ENCODE assay signal across 21 cellular contexts in the genomic region with DNA sequence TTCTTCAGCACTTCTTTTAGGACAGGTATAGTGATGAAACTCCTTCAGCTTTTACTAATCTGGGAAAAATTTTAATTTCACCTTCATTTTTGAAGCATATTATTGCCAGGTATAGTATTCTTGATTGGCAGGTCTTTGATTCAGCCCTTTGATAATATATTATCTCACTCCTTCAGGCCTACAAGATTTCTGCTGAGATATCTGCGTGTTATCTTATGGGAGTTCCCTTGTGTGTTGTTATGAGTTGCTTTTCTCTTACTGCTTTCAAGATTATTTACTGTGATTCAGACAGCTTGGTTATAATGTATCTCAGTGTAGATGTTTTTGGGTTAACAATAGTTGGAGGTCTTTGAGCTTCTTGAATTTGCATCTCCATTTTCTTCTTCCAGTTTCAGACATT.
A peak's percentile ranks its signal among the peaks of the same experiment; 100 is the strongest.
DNase-seq lines count a peak whose midpoint lies in the region; ATAC-seq and TF ChIP-seq lines count a peak whose summit lies in the region.
"Had no signal": no experiment of that assay in that cellular context is flagged by ENCODE, and none has a peak within 500 bp of the region (broad histone marks: within the 10 kb centered on the region; RNA-seq: fewer than 3 reads in every experiment).

No MANE protein-coding gene starts in this region.

- peaks cover 16 to 52% (median 21%) of the 10 kb centered on the region in 3 experiments for H3K36me3 ChIP-seq in naive thymus-derived CD4-positive, alpha-beta T cell (ENCODE audit: control insufficient read depth in 2 of 3, insufficient read depth in 3 of 3, low read length in 3 of 3)
- H3K36me3 ChIP-seq in colonic mucosa: no peaks in the 10 kb centered on the region

- WGBS in H9 (ENCODE audit: extremely low coverage, insufficient read length, low lambda C conversion rate): no CpG with 5 or more reads among the region's 1 CpG

- no peak overlapping the region for H2AFZ ChIP-seq in H9 (ENCODE audit: low read length)
- H2AFZ ChIP-seq: hepatocyte had no signal

- CTCF ChIA-PET in naive thymus-derived CD4-positive, alpha-beta T cell (lab: Charles Lee): interaction anchor here (0.6 to 3.3 kb wide), 5 partner anchors 11 to 215 kb away, joined by 3 to 11 read pairs (median 4); a partner anchor contains a TSS

- H3K4me2 ChIP-seq in H9 (ENCODE audit: insufficient read depth, insufficient read length, low read length): no peak overlapping the region
- H3K4me2 ChIP-seq: BLaER1 treated with 17β-estradiol and CSF1 and Interleukin-3, amounts not matched to agents 10 nM and 100 nM; hepatocyte had no signal

- ATAC-seq in activated T-helper 17 cell treated with anti-CD3 and anti-CD28 coated beads, Interleukin-2, amount 50 U/mL, for 72 hours (replicated peaks): peak; percentile 75
- no peak for ATAC-seq in naive thymus-derived CD4-positive, alpha-beta T cell
- ATAC-seq in GM19452 (IDR thresholded peaks at IDR 0.05; ENCODE audit: unreplicated experiment): no peak
- ATAC-seq: PC-3 had no signal

- H3T11ph ChIP-seq in H9 (ENCODE audit: low read length): no peak overlapping the region

- H3K4me1 Mint-ChIP-seq in T-helper 1 cell treated with Interleukin-12 subunit alpha and Interleukin-12 subunit beta and Interleukin-4 antibody, amounts not matched to agents 30 μg/mL and 1 μg/mL, for 36 hours (ENCODE audit: low read depth): peaks cover 42% of the 10 kb centered on the region
- peaks cover 26 to 38% of the 10 kb centered on the region in 2 experiments for H3K4me1 Mint-ChIP-seq in H9
- H3K4me1 Mint-ChIP-seq in activated T-helper 17 cell treated with anti-CD3 and anti-CD28 coated beads, Interleukin-2, amount 50 U/mL, for 72 hours: peaks cover 49% of the 10 kb centered on the region
- peaks cover 46 to 81% (median 77%) of the 10 kb centered on the region in 7 donors for H3K4me1 Mint-ChIP-seq in naive thymus-derived CD4-positive, alpha-beta T cell

- no peak overlapping the region for H3K4me3 ChIP-seq in naive thymus-derived CD4-positive, alpha-beta T cell (ENCODE audit: low read length)
- H3K4me3 ChIP-seq in colonic mucosa: no peak overlapping the region
- H3K4me3 ChIP-seq: BLaER1 treated with 17β-estradiol and CSF1 and Interleukin-3, amounts not matched to agents 10 nM and 100 nM; hepatocyte; SJCRH30; spleen had no signal

- no peak overlapping the region for H3K27ac ChIP-seq in H9 (ENCODE audit: insufficient read length, low read depth, low read length)
- H3K27ac ChIP-seq in naive thymus-derived CD4-positive, alpha-beta T cell (ENCODE audit: low read depth, low read length): no peak overlapping the region
- H3K27ac ChIP-seq in colonic mucosa: no peak overlapping the region
- H3K27ac ChIP-seq: 22Rv1; BLaER1 treated with 17β-estradiol and CSF1 and Interleukin-3, amounts not matched to agents 10 nM and 100 nM; hepatocyte; SJCRH30 had no signal

- no peaks in the 10 kb centered on the region for H3K9me3 Mint-ChIP-seq in T-helper 1 cell treated with Interleukin-12 subunit alpha and Interleukin-12 subunit beta and Interleukin-4 antibody, amounts not matched to agents 30 μg/mL and 1 μg/mL, for 36 hours
- no peaks in the 10 kb centered on the region for H3K9me3 Mint-ChIP-seq in H9
- H3K9me3 Mint-ChIP-seq in activated T-helper 17 cell treated with anti-CD3 and anti-CD28 coated beads, Interleukin-2, amount 50 U/mL, for 72 hours: peaks cover 5% of the 10 kb centered on the region
- peaks cover 0 to 20% (median 9%) of the 10 kb centered on the region in 11 donors for H3K9me3 Mint-ChIP-seq in naive thymus-derived CD4-positive, alpha-beta T cell
- H3K9me3 Mint-ChIP-seq: nephron progenitor cell had no signal

- H3K4me1 ChIP-seq in H9 (ENCODE audit: insufficient read depth, low read length) (no peaks in the 10 kb centered on the region), colonic mucosa (no peaks in the 10 kb centered on the region)
- H3K4me1 ChIP-seq in naive thymus-derived CD4-positive, alpha-beta T cell (ENCODE audit: control insufficient read depth in 2 of 2, insufficient read depth in 2 of 2, low read length in 2 of 2): peaks cover 17 to 18% of the 10 kb centered on the region in 2 donors
- H3K4me1 ChIP-seq: BLaER1 treated with 17β-estradiol and CSF1 and Interleukin-3, amounts not matched to agents 10 nM and 100 nM; SJCRH30 had no signal

- no peak overlapping the region for H2BK20ac ChIP-seq in H9 (ENCODE audit: low read depth, low read length, poor library complexity, severe bottlenecking)

- H4K91ac ChIP-seq in H9 (ENCODE audit: insufficient read length, low read depth, low read length): no peak overlapping the region

- H3K9ac ChIP-seq in H9 (ENCODE audit: extremely low read depth, insufficient read length, low read length) (no peak overlapping the region), colonic mucosa (ENCODE audit: low read depth in 2 of 2, low read length in 2 of 2) (no peak overlapping the region)
- H3K9ac ChIP-seq: BLaER1 treated with 17β-estradiol and CSF1 and Interleukin-3, amounts not matched to agents 10 nM and 100 nM had no signal

- POLR2A ChIA-PET in naive thymus-derived CD4-positive, alpha-beta T cell (lab: Charles Lee): interaction anchor here (0.7 to 1.0 kb wide), 2 partner anchors 21 to 317 kb away, joined by 3 to 4 read pairs; no protein-coding TSS in a partner anchor

- H3K27me3 ChIP-seq in H9 (ENCODE audit: insufficient read depth, low read length) (no peaks in the 10 kb centered on the region), colonic mucosa (no peaks in the 10 kb centered on the region)
- no peaks in the 10 kb centered on the region for H3K27me3 ChIP-seq in naive thymus-derived CD4-positive, alpha-beta T cell (ENCODE audit: control insufficient read depth in 2 of 2, insufficient read depth in 2 of 2, low read length in 2 of 2)
- H3K27me3 ChIP-seq: BLaER1 treated with 17β-estradiol and CSF1 and Interleukin-3, amounts not matched to agents 10 nM and 100 nM; hepatocyte; SJCRH30; spleen had no signal

- no peaks in the 10 kb centered on the region for H3K23me2 ChIP-seq in H9 (ENCODE audit: insufficient read length, low read depth, low read length, poor library complexity, severe bottlenecking)

- H2BK120ac ChIP-seq in H9 (ENCODE audit: low read depth, low read length, poor library complexity, severe bottlenecking): no peak overlapping the region

- no peak overlapping the region for H3K23ac ChIP-seq in H9 (ENCODE audit: insufficient read length, low read depth, low read length)

- H3K9me3 ChIP-seq in H9 (ENCODE audit: control insufficient read depth, low read depth, low read length) (no peaks in the 10 kb centered on the region), colonic mucosa (no peaks in the 10 kb centered on the region)
- H3K9me3 ChIP-seq in naive thymus-derived CD4-positive, alpha-beta T cell (ENCODE audit: control insufficient read depth in 2 of 3, low read length in 3 of 3): no peaks in the 10 kb centered on the region
- H3K9me3 ChIP-seq: SJCRH30, spleen had no signal

- no peak overlapping the region for H2BK12ac ChIP-seq in H9 (ENCODE audit: insufficient read length, low read depth, low read length)

- no peaks in the 10 kb centered on the region; the same call in 1 of the 2 replicates for H3K79me2 ChIP-seq in H9 (ENCODE audit: insufficient read depth, low read length)

- no peaks in the 10 kb centered on the region for H3K27me3 Mint-ChIP-seq in T-helper 1 cell treated with Interleukin-12 subunit alpha and Interleukin-12 subunit beta and Interleukin-4 antibody, amounts not matched to agents 30 μg/mL and 1 μg/mL, for 36 hours (ENCODE audit: low read depth)
- no peaks in the 10 kb centered on the region for H3K27me3 Mint-ChIP-seq in H9 (ENCODE audit: low read depth)
- no peaks in the 10 kb centered on the region for H3K27me3 Mint-ChIP-seq in activated T-helper 17 cell treated with anti-CD3 and anti-CD28 coated beads, Interleukin-2, amount 50 U/mL, for 72 hours
- no peaks in the 10 kb centered on the region for H3K27me3 Mint-ChIP-seq in naive thymus-derived CD4-positive, alpha-beta T cell

- H4K20me1 ChIP-seq in H9 (ENCODE audit: control insufficient read depth, insufficient read depth, insufficient read length): no peaks in the 10 kb centered on the region

- H2BK15ac ChIP-seq in H9 (ENCODE audit: low read depth, low read length): no peak overlapping the region

- no peak overlapping the region for H2AK5ac ChIP-seq in H9 (ENCODE audit: insufficient read length, low read length)

- H2BK5ac ChIP-seq in H9 (ENCODE audit: insufficient read length, low read length): no peak overlapping the region

- intact Hi-C loops in naive thymus-derived CD4-positive, alpha-beta T cell (cut with micrococcal nuclease): loop anchor here (2.0 to 5.0 kb wide), 2 partner anchors 14 to 36 kb away; no protein-coding TSS in a partner anchor
- intact Hi-C loops in colonic mucosa (cut with DNase I): no loop called here

- no peak overlapping the region for H3K14ac ChIP-seq in H9 (ENCODE audit: insufficient read depth, low read length)

- H3K27ac Mint-ChIP-seq in T-helper 1 cell treated with Interleukin-12 subunit alpha and Interleukin-12 subunit beta and Interleukin-4 antibody, amounts not matched to agents 30 μg/mL and 1 μg/mL, for 36 hours: peak overlapping the region; percentile 71
- peak overlapping the region in 2 of 3 experiments; percentile 6 to 95; a peak in 4 of 7 replicates for H3K27ac Mint-ChIP-seq in H9
- H3K27ac Mint-ChIP-seq in activated T-helper 17 cell treated with anti-CD3 and anti-CD28 coated beads, Interleukin-2, amount 50 U/mL, for 72 hours: peak overlapping the region; percentile 72
- peak overlapping the region in 8 of 9 donors; percentile 3 to 87 (median 68) for H3K27ac Mint-ChIP-seq in naive thymus-derived CD4-positive, alpha-beta T cell

- H3K4ac ChIP-seq in H9 (ENCODE audit: low read depth, low read length): no peak overlapping the region

- H3K56ac ChIP-seq in H9 (ENCODE audit: insufficient read length, low read depth, low read length): no peak overlapping the region

- peaks cover 63% of the 10 kb centered on the region for H3K36me3 Mint-ChIP-seq in T-helper 1 cell treated with Interleukin-12 subunit alpha and Interleukin-12 subunit beta and Interleukin-4 antibody, amounts not matched to agents 30 μg/mL and 1 μg/mL, for 36 hours (ENCODE audit: low read depth)
- peaks cover 24 to 60% (median 51%) of the 10 kb centered on the region in 3 experiments; a peak in 6 of 7 replicates for H3K36me3 Mint-ChIP-seq in H9 (ENCODE audit: insufficient read depth in 1 of 3, low read depth in 3 of 3)
- peaks cover 100% of the 10 kb centered on the region for H3K36me3 Mint-ChIP-seq in activated T-helper 17 cell treated with anti-CD3 and anti-CD28 coated beads, Interleukin-2, amount 50 U/mL, for 72 hours (ENCODE audit: low read depth)
- peaks cover 30 to 83% (median 81%) of the 10 kb centered on the region in 5 donors for H3K36me3 Mint-ChIP-seq in naive thymus-derived CD4-positive, alpha-beta T cell

- TF ChIP-seq CTCF in H9 (conservative IDR thresholded peaks at IDR 0.05) (no peak), colonic mucosa (IDR thresholded peaks at IDR 0.05) (no peak)

- H4K5ac ChIP-seq in H9 (ENCODE audit: insufficient read length, low read depth, low read length): no peak overlapping the region

- peaks cover 3% of the 10 kb centered on the region for H3K79me1 ChIP-seq in H9 (ENCODE audit: insufficient read depth, low read depth, low read length, poor library complexity, severe bottlenecking)

- H3K4me3 Mint-ChIP-seq in T-helper 1 cell treated with Interleukin-12 subunit alpha and Interleukin-12 subunit beta and Interleukin-4 antibody, amounts not matched to agents 30 μg/mL and 1 μg/mL, for 36 hours: no peak overlapping the region
- H3K4me3 Mint-ChIP-seq in H9: no peak overlapping the region
- peak overlapping the region; percentile 59 for H3K4me3 Mint-ChIP-seq in activated T-helper 17 cell treated with anti-CD3 and anti-CD28 coated beads, Interleukin-2, amount 50 U/mL, for 72 hours
- H3K4me3 Mint-ChIP-seq in naive thymus-derived CD4-positive, alpha-beta T cell: peak overlapping the region in 5 of 10 donors; percentile 1 to 60 (median 32)
- H3K4me3 Mint-ChIP-seq: nephron progenitor cell had no signal

- DNase-seq in T-helper 1 cell (no peak), H9 (no peak), iPS-NIHi7 (ENCODE audit: extremely low spot score) (no peak), colonic mucosa (no peak)
- DNase-seq in naive thymus-derived CD4-positive, alpha-beta T cell: no peak
- DNase-seq: aorta, DMS153, kidney, NCI-H1417, NCI-H2171, NCI-H774, nephron progenitor cell, PC-3, SJCRH30, spleen had no signal

- H4K8ac ChIP-seq in H9 (replicated peaks; ENCODE audit: insufficient read length, low read depth, low read length): no peak overlapping the region

- no peak overlapping the region for H3K18ac ChIP-seq in H9 (ENCODE audit: insufficient read length, low read depth, low read length)
